2 cellular contexts compared by ENCODE assay signal in the genomic region with DNA sequence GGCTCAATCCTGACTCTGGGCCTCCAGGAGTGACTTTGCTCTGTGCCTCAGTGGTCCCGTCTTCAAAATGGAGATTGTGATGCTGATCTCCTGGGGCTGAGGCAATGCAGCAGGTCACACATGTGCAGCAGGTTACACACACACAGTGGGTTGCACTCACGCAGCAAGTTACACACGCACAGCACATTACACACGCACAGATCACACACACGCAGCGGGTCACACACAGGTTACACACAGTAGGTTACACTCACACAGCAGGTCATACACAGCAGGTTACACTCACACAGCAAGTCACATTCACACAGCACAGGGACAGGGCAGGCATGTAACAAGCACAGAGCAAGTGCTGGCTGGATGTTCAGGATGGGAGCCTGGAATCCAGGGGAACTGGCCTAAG.
TF ChIP-seq lines count a peak whose summit lies in the region.

No MANE protein-coding gene starts in this region.

TF ChIP-seq in PFSK-1, 5 proteins besides CTCF, POLR2A, EP300 and RAD21:
- TF ChIP-seq TAF1 (IDR thresholded peaks at IDR 0.05; ENCODE audit: borderline replicate concordance, insufficient read depth, low read length) (no peak), POLR2AphosphoS5 (IDR thresholded peaks at IDR 0.05; ENCODE audit: low read depth, low read length) (0 out of 2 replicates have a peak, but pooled peaks have one; percentile 31)

TF ChIP-seq in H1, 55 proteins besides CTCF, POLR2A, EP300 and RAD21:
- no peak for TF ChIP-seq TCF12 (IDR thresholded peaks at IDR 0.05; ENCODE audit: low read depth, low read length)
- TF ChIP-seq CTBP2 (IDR thresholded peaks at IDR 0.05; ENCODE audit: borderline replicate concordance, insufficient read depth, insufficient read length, low read length): no peak
- no peak for TF ChIP-seq POLR2AphosphoS5 (IDR thresholded peaks at IDR 0.05; ENCODE audit: low read depth, low read length)
- TF ChIP-seq PHF8 (conservative IDR thresholded peaks at IDR 0.05; ENCODE audit: low read depth, low read length): no peak
- TF ChIP-seq SP1 (IDR thresholded peaks at IDR 0.05; ENCODE audit: low read depth, low read length): no peak
- TF ChIP-seq BACH1 (IDR thresholded peaks at IDR 0.05; ENCODE audit: low read length): no peak
- TF ChIP-seq SIRT6 (IDR thresholded peaks at IDR 0.05; ENCODE audit: low read length): no peak
- no peak for TF ChIP-seq CHD1 (IDR thresholded peaks at IDR 0.05; ENCODE audit: low read depth, low read length)
- no peak for TF ChIP-seq KDM1A (IDR thresholded peaks at IDR 0.05; ENCODE audit: borderline replicate concordance, low read length)
- no peak for TF ChIP-seq SIN3A (conservative IDR thresholded peaks at IDR 0.05 in 1 of 2, IDR thresholded peaks at IDR 0.05 in 1 of 2; ENCODE audit: low read depth in 1 of 2, low read length in 2 of 2)
- no peak for TF ChIP-seq SIX5 (IDR thresholded peaks at IDR 0.05; ENCODE audit: low read depth, low read length)
- TF ChIP-seq EZH2 (IDR thresholded peaks at IDR 0.05; ENCODE audit: low read depth, low read length, severe bottlenecking): no peak
- TF ChIP-seq RBBP5 (IDR thresholded peaks at IDR 0.05; ENCODE audit: borderline replicate concordance, low read depth, low read length): no peak
- TF ChIP-seq EGR1 (IDR thresholded peaks at IDR 0.05; ENCODE audit: borderline replicate concordance, low read depth, low read length): no peak
- TF ChIP-seq MAX (IDR thresholded peaks at IDR 0.05): no peak
- TF ChIP-seq CEBPB (IDR thresholded peaks at IDR 0.05; ENCODE audit: low read depth, low read length): no peak
- TF ChIP-seq JUN (IDR thresholded peaks at IDR 0.05; ENCODE audit: low read depth, low read length): no peak
- no peak for TF ChIP-seq TBP (IDR thresholded peaks at IDR 0.05; ENCODE audit: low read depth, low read length)
- no peak for TF ChIP-seq FOSL1 (IDR thresholded peaks at IDR 0.05; ENCODE audit: insufficient read depth, low read depth, low read length)
- no peak for TF ChIP-seq SP4 (IDR thresholded peaks at IDR 0.05; ENCODE audit: low read length)
TF ChIP-seq in H1: peak in this region for 0.
